In genomic region chr15:54528021-54528420, GRCh38 we compare ENCODE assay signal across 34 cellular contexts.
"Had no signal": no experiment of that assay in that cellular context is flagged by ENCODE, and none has a peak within 500 bp of the region (broad histone marks: within the 10 kb centered on the region; RNA-seq: fewer than 3 reads in every experiment).

No MANE protein-coding gene starts in this region.

- H3K9me3 ChIP-seq: MG63 had no signal

- H3K4me3 ChIP-seq: MG63 had no signal

- DNase-seq: Karpas-422, Kasumi-1, MG63, MV-4-11, NCI-H1048, NCI-H1092, NCI-H1092 treated with DMSO at 0.1 percent for 48 hours, NCI-H1105, NCI-H1105 treated with DMSO at 0.1 percent for 48 hours, NCI-H1417, NCI-H1417 treated with DMSO at 0.1 percent for 48 hours, NCI-H1436, NCI-H1436 treated with DMSO at 0.1 percent for 48 hours, NCI-H146, NCI-H1694, NCI-H1694 treated with DMSO at 0.1 percent for 48 hours, NCI-H187, NCI-H187 treated with DMSO at 0.1 percent for 48 hours, NCI-H1930, NCI-H2029, NCI-H2029 treated with DMSO at 0.1 percent for 48 hours, NCI-H2081, NCI-H2081 treated with DMSO at 0.1 percent for 48 hours, NCI-H2107, NCI-H2171, NCI-H2171 treated with DMSO at 0.1 percent for 48 hours, NCI-H2227 treated with DMSO at 0.1 percent for 48 hours, NCI-H226, NCI-H345, NCI-H446, NCI-H446 treated with DMSO at 0.1 percent for 48 hours, NCI-H510A, NCI-H510A treated with DMSO at 0.1 percent for 48 hours, NCI-H524 had no signal

- H3K36me3 ChIP-seq: MG63 had no signal
